ENCODE assay signal across 1 cellular context in genomic region chr16:58339452-58339938, GRCh38.
TF ChIP-seq lines count a peak whose summit lies in the region.

No MANE protein-coding gene starts in this region.

TF ChIP-seq in GM23338, 12 proteins besides CTCF, POLR2A, EP300 and RAD21 (continued from another document):
- TF ChIP-seq, protein P1, sequence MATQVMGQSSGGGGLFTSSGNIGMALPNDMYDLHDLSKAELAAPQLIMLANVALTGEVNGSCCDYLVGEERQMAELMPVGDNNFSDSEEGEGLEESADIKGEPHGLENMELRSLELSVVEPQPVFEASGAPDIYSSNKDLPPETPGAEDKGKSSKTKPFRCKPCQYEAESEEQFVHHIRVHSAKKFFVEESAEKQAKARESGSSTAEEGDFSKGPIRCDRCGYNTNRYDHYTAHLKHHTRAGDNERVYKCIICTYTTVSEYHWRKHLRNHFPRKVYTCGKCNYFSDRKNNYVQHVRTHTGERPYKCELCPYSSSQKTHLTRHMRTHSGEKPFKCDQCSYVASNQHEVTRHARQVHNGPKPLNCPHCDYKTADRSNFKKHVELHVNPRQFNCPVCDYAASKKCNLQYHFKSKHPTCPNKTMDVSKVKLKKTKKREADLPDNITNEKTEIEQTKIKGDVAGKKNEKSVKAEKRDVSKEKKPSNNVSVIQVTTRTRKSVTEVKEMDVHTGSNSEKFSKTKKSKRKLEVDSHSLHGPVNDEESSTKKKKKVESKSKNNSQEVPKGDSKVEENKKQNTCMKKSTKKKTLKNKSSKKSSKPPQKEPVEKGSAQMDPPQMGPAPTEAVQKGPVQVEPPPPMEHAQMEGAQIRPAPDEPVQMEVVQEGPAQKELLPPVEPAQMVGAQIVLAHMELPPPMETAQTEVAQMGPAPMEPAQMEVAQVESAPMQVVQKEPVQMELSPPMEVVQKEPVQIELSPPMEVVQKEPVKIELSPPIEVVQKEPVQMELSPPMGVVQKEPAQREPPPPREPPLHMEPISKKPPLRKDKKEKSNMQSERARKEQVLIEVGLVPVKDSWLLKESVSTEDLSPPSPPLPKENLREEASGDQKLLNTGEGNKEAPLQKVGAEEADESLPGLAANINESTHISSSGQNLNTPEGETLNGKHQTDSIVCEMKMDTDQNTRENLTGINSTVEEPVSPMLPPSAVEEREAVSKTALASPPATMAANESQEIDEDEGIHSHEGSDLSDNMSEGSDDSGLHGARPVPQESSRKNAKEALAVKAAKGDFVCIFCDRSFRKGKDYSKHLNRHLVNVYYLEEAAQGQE (IDR thresholded peaks at IDR 0.05; ENCODE audit: unreplicated experiment): no peak
- TF ChIP-seq STAT1 (IDR thresholded peaks at IDR 0.05; ENCODE audit: unreplicated experiment) (no peak), EZH2phosphoT487 (IDR thresholded peaks at IDR 0.05; ENCODE audit: unreplicated experiment) (no peak), CREB1 (CRISPR knock-in tag; IDR thresholded peaks at IDR 0.05; ENCODE audit: low read depth) (no peak)
